ENCODE assay signal across 21 cellular contexts in the genomic region with DNA sequence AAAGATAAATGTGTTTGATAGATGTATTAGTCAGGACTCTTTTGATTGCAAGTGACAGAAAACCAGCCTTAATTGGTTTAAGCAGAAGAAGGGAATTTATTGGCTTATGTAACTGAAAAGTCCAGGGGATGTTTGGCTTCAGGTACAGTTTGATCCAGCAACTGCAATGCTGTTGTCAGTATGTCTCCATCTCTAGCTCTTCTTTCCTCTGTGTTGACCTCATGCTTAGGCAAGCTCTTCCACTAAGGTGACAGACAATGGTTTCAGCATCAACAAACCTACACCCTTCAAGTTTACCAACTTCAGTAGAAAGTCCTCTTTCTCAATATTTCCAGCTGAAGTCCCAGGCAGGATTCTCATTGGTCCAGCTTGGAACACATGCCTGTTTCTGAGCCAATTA. TPM values are rescaled to one million over a fixed set of nuclear protein-coding genes. Genes with fewer than 3 reads are reported as not detected.
A peak's percentile ranks its signal among the peaks of the same experiment; 100 is the strongest.
DNase-seq lines count a peak whose midpoint lies in the region; ATAC-seq, FAIRE-seq and TF ChIP-seq lines count a peak whose summit lies in the region.
"Had no signal": no experiment of that assay in that cellular context is flagged by ENCODE, and none has a peak within 500 bp of the region (broad histone marks: within the 10 kb centered on the region; RNA-seq: fewer than 3 reads in every experiment).

No MANE protein-coding gene starts in this region.

- no peak overlapping the region for H3K9ac ChIP-seq in HepG2 (ENCODE audit: insufficient read depth, low read depth, low read length)
- H3K9ac ChIP-seq in trophoblast cell (ENCODE audit: low read length): no peak overlapping the region
- H3K9ac ChIP-seq: GM23248 had no signal

- H4K91ac ChIP-seq in trophoblast cell (ENCODE audit: low read depth, low read length): no peak overlapping the region

- H4K20me1 ChIP-seq in HepG2 (ENCODE audit: insufficient read depth, low read length): no peaks in the 10 kb centered on the region

- H3K4me3 ChIP-seq in HepG2 (replicated peaks in 1 of 3; ENCODE audit: insufficient read depth in 1 of 3, low read depth in 2 of 3, low read length in 3 of 3): no peak overlapping the region
- H3K4me3 ChIP-seq in right lobe of liver: no peak overlapping the region
- no peak overlapping the region for H3K4me3 ChIP-seq in SJCRH30
- H3K4me3 ChIP-seq in trophoblast cell (ENCODE audit: low read depth, low read length): no peak overlapping the region
- H3K4me3 ChIP-seq: A549, GM23248 had no signal

- no peak overlapping the region for H4K8ac ChIP-seq in trophoblast cell (ENCODE audit: low read depth, low read length)

- H3K27ac ChIP-seq in HepG2 (ENCODE audit: extremely low read length, insufficient read depth, low read length) (no peak overlapping the region), right lobe of liver (no peak overlapping the region), SJCRH30 (peak overlapping the region; percentile 43), trophoblast cell (ENCODE audit: low read depth, low read length) (no peak overlapping the region)
- H3K27ac ChIP-seq: A549, C4-2B, GM23248 had no signal

- TF ChIP-seq CTCF in HepG2 (CRISPR knock-in tag; IDR thresholded peaks at IDR 0.05) (no peak), right lobe of liver (IDR thresholded peaks at IDR 0.05) (no peak)

- no peak overlapping the region for H2AFZ ChIP-seq in HepG2 (ENCODE audit: low read length)
- H2AFZ ChIP-seq in trophoblast cell (ENCODE audit: insufficient read depth, low read length, poor library complexity): no peak overlapping the region
- H2AFZ ChIP-seq: GM23248 had no signal

- H3K9me3 ChIP-seq in HepG2 (ENCODE audit: low read length) (no peaks in the 10 kb centered on the region), right lobe of liver (no peaks in the 10 kb centered on the region), SJCRH30 (replicated peaks) (no peaks in the 10 kb centered on the region), trophoblast cell (ENCODE audit: insufficient read depth, low read depth, low read length) (peaks cover 4% of the 10 kb centered on the region)
- H3K9me3 ChIP-seq: A549 had no signal

- H3K79me1 ChIP-seq in trophoblast cell (ENCODE audit: low read length): no peaks in the 10 kb centered on the region

- no peaks in the 10 kb centered on the region for H3K79me2 ChIP-seq in HepG2 (ENCODE audit: insufficient read depth, low read length)
- H3K79me2 ChIP-seq in trophoblast cell (ENCODE audit: control insufficient read depth, insufficient read depth, low read length, poor library complexity): no peaks in the 10 kb centered on the region

- TF ChIP-seq POLR2A in HepG2 (IDR thresholded peaks at IDR 0.05; ENCODE audit: insufficient read depth in 1 of 2, low read depth in 2 of 2, low read length in 2 of 2): no peak
- no peak for TF ChIP-seq POLR2A in right lobe of liver (IDR thresholded peaks at IDR 0.05)

- H3K4me2 ChIP-seq in HepG2 (ENCODE audit: low read depth, low read length) (no peak overlapping the region), trophoblast cell (ENCODE audit: low read length) (no peak overlapping the region)
- H3K4me2 ChIP-seq: A549 had no signal

- no peak for TF ChIP-seq EP300 in HepG2 (IDR thresholded peaks at IDR 0.05; ENCODE audit: low read depth in 2 of 2, low read length in 2 of 2)
- no peak for TF ChIP-seq EP300 in HepG2 (CRISPR knock-in tag; IDR thresholded peaks at IDR 0.05; ENCODE audit: borderline replicate concordance)

- DNase-seq in HepG2 (ENCODE audit: low spot score) (no peak), right lobe of liver (no peak), SJCRH30 (no peak), trophoblast cell (no peak), C1 segment of cervical spinal cord (lab: John Stamatoyannopoulos, UW) (no peak)
- DNase-seq: 8988T; Caco-2; CD4-positive, CD25-positive, alpha-beta regulatory T cell; CD8-positive, alpha-beta T cell; DMS153; DND-41; GM23248; H9 had no signal

- no peak overlapping the region for H4K12ac ChIP-seq in trophoblast cell (ENCODE audit: low read depth, low read length)

- H2AK5ac ChIP-seq in trophoblast cell (ENCODE audit: low read length): no peak overlapping the region

- H3K23ac ChIP-seq in trophoblast cell (ENCODE audit: low read length): peak overlapping the region; percentile 33

- in situ Hi-C loops in HepG2 (cut with HindIII; ENCODE audit: extremely low pct_ligation_motif_present, low pct_unique_long_range_greater_than_20kb): no loop called here

- POLR2A ChIA-PET in HepG2 (lab: Yijun Ruan, JAX): no interaction called here

- ATAC-seq in HepG2: no peak
- ATAC-seq in right lobe of liver: no peak
- no peak for ATAC-seq in activated CD4-positive, CD25-positive, alpha-beta regulatory T cell treated with anti-CD3 and anti-CD28 coated beads, Interleukin-2, amount 50 U/mL, for 24 hours
- ATAC-seq in GM19452 (IDR thresholded peaks at IDR 0.05; ENCODE audit: unreplicated experiment): no peak
- ATAC-seq: A549; CD8-positive, alpha-beta T cell; HCT116 had no signal

- no peak for FAIRE-seq in HepG2 (lab: Jason Lieb, UNC)
- FAIRE-seq: A549, G401.6, GM12892, H1 had no signal

- CTCF ChIA-PET in HepG2 (lab: Yijun Ruan, JAX; ENCODE audit: low intra/inter-chr PET ratio, low total read pairs): no interaction called here

- H3K4ac ChIP-seq in trophoblast cell (ENCODE audit: low read depth, low read length): no peak overlapping the region

- H2BK120ac ChIP-seq in trophoblast cell (ENCODE audit: insufficient read depth, low read length, poor library complexity): no peak overlapping the region

- TF ChIP-seq RAD21 in HepG2 (CRISPR knock-in tag; IDR thresholded peaks at IDR 0.05): no peak

- intact Hi-C loops in HepG2 (cut with micrococcal nuclease; ENCODE audit: unreplicated experiment) (no loop called here), right lobe of liver (cut with DNase I) (no loop called here)

- no peak overlapping the region for H2BK12ac ChIP-seq in trophoblast cell (ENCODE audit: low read length)

- H3K4me1 ChIP-seq in HepG2 (ENCODE audit: insufficient read depth, low read length) (no peaks in the 10 kb centered on the region), right lobe of liver (no peaks in the 10 kb centered on the region), SJCRH30 (peaks cover 28% of the 10 kb centered on the region), trophoblast cell (ENCODE audit: control insufficient read depth in 1 of 2, insufficient read depth in 2 of 2, low read length in 2 of 2) (peaks cover 0 to 5% of the 10 kb centered on the region in 2 experiments)
- H3K4me1 ChIP-seq: Caco-2 had no signal

- H3K27me3 ChIP-seq in HepG2 (ENCODE audit: control insufficient read depth in 1 of 2, insufficient read depth in 2 of 2, low read length in 2 of 2) (peaks cover 0 to 24% of the 10 kb centered on the region in 2 experiments; a peak in 4 of 5 replicates), right lobe of liver (no peaks in the 10 kb centered on the region), SJCRH30 (no peaks in the 10 kb centered on the region), trophoblast cell (ENCODE audit: insufficient read depth, low read length) (no peaks in the 10 kb centered on the region)

- H2BK5ac ChIP-seq in trophoblast cell (ENCODE audit: low read depth, low read length, poor library complexity): no peak overlapping the region

- no TSS peak for BruUV-seq in HepG2 (replicated peaks; lab: Mats Ljungman, UMichigan)

- H3K18ac ChIP-seq in trophoblast cell (ENCODE audit: low read length): no peak overlapping the region

- H3K36me3 ChIP-seq in HepG2 (replicated peaks in 1 of 2; ENCODE audit: control insufficient read depth in 1 of 2, insufficient read depth in 2 of 2, low read length in 2 of 2) (no peaks in the 10 kb centered on the region), right lobe of liver (no peaks in the 10 kb centered on the region), SJCRH30 (no peaks in the 10 kb centered on the region), trophoblast cell (ENCODE audit: control insufficient read depth in 1 of 2, insufficient read depth in 2 of 2, low read length in 2 of 2) (no peaks in the 10 kb centered on the region)

- H3K14ac ChIP-seq in trophoblast cell (ENCODE audit: low read length): no peak overlapping the region

TF ChIP-seq in HepG2, 621 proteins besides CTCF, POLR2A, EP300 and RAD21:
- TF ChIP-seq ZNF329 (CRISPR knock-in tag; IDR thresholded peaks at IDR 0.05; ENCODE audit: low read depth) (peak; percentile 98), ZNF816 (CRISPR knock-in tag; IDR thresholded peaks at IDR 0.05; ENCODE audit: borderline replicate concordance) (no peak)
TF ChIP-seq in HepG2: peak in this region for 1.

RNA-seq across cellular contexts. Expression of a gene that starts 28.1 kb away (rescaled TPM):
- total RNA-seq in HepG2 (2016; rRNA removed; fragmentation: Illumina TruSeq; extraction: Trizol): 60.8 and 89.4 TPM in 2 replicates
- total RNA-seq in HepG2 (2016; cell fraction: cytosol; rRNA removed; fragmentation: Illumina TruSeq; extraction: Trizol; ENCODE audit: low read depth): 12.9 and 14.8 TPM in 2 replicates
- 57.7 and 87.7 TPM in 2 replicates for total RNA-seq in HepG2 (2016; cell fraction: insoluble cytoplasmic fraction; rRNA removed; fragmentation: Illumina TruSeq; extraction: Trizol)
- 22.8 and 23.2 TPM in 2 replicates for total RNA-seq in HepG2 (2016; cell fraction: membrane; rRNA removed; fragmentation: Illumina TruSeq; extraction: Trizol)
- total RNA-seq in HepG2 (2016; cell fraction: nucleus; rRNA removed; fragmentation: Illumina TruSeq; extraction: Trizol): 61.8 and 69.9 TPM in 2 replicates
- 44.0 and 44.6 TPM in 2 replicates for polyA plus RNA-seq in HepG2 (2011; rRNA removed)
- 26.6 and 34.6 TPM in 2 replicates for polyA plus RNA-seq in HepG2 (2011; cell fraction: cytosol; rRNA removed)
- polyA plus RNA-seq in HepG2 (2011; cell fraction: nucleus; rRNA removed): 49.9 and 56.4 TPM in 2 replicates
- 42.2 and 43.8 TPM in 2 replicates for polyA plus RNA-seq in HepG2 (2012)
- polyA plus RNA-seq in HepG2 (2016; cell fraction: cytosol; fragmentation: Illumina TruSeq; extraction: Trizol; ENCODE audit: low read depth): 1.1 TPM in 2 replicates
- polyA plus RNA-seq in HepG2 (2016; cell fraction: insoluble cytoplasmic fraction; fragmentation: Illumina TruSeq; extraction: Trizol; ENCODE audit: low read depth): 38.0 and 39.6 TPM in 2 replicates
- 3.0 and 3.5 TPM in 2 replicates for polyA plus RNA-seq in HepG2 (2016; cell fraction: membrane; fragmentation: Illumina TruSeq; extraction: Trizol; ENCODE audit: low read depth)
- 60.6 and 68.6 TPM in 2 replicates for polyA plus RNA-seq in HepG2 (2016; cell fraction: nucleus; fragmentation: Illumina TruSeq; extraction: Trizol; ENCODE audit: insufficient read depth, low read depth)
- 69.3 and 130 TPM in 2 replicates for polyA minus RNA-seq in HepG2 (2011; rRNA and poly(A)+ RNA removed; ENCODE audit: low replicate concordance)
- 69.6 and 83.1 TPM in 2 replicates for polyA minus RNA-seq in HepG2 (2011; cell fraction: cytosol; rRNA and poly(A)+ RNA removed)
- 96.2 and 117 TPM in 2 replicates for polyA minus RNA-seq in HepG2 (2011; cell fraction: nucleus; rRNA and poly(A)+ RNA removed)
- 10 to 100 TPM; 23.4 to 30.0 (median 26.9) TPM for total RNA-seq in right lobe of liver
- total RNA-seq in SJCRH30 (2014; rRNA removed; shearing (Covaris generic)): 35.6 and 38.2 TPM in 2 replicates
- 11.8 and 12.1 TPM in 2 replicates for polyA plus RNA-seq in trophoblast cell (2013)
